In the genomic region with DNA sequence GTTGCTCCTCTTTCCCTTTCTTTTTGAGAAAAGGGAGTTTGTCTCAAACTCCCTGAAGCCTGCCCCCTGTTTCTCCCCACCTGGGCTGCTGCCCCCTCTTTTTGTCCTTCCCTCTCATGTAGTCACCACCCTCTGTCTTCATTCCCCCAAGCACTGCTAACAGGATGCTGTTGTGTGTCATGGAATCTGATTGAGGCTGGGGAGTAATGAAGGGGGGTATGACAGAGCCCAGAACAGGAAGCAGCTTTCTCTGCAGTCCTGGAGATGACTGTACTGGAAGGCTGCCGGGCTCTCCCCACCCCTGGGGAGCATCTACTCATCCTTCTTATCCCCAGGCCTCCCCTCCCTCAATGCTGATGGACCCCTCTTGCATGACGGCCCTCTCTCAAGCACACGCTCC, we compare ENCODE assay signal across 14 cellular contexts.
DNase-seq lines count a peak whose midpoint lies in the region; ATAC-seq, FAIRE-seq and TF ChIP-seq lines count a peak whose summit lies in the region.
"Had no signal": no experiment of that assay in that cellular context is flagged by ENCODE, and none has a peak within 500 bp of the region (broad histone marks: within the 10 kb centered on the region; RNA-seq: fewer than 3 reads in every experiment).

No MANE protein-coding gene starts in this region.

- no peak for TF ChIP-seq EP300 in K562 (IDR thresholded peaks at IDR 0.05; ENCODE audit: low read length)

- in situ Hi-C loops in K562 (cut with MboI), result no loop called here

- TF ChIP-seq POLR2A in K562 (conservative IDR thresholded peaks at IDR 0.05), result no peak

- H2AFZ ChIP-seq in ACC112 (ENCODE audit: low read length, unreplicated experiment) (no peak overlapping the region), K562 (ENCODE audit: low read depth, low read length) (no peak overlapping the region)

- FAIRE-seq in K562 (lab: Jason Lieb, UNC), result no peak
- FAIRE-seq: small intestine had no signal

- H3K9me3 ChIP-seq in K562 (replicated peaks; ENCODE audit: control insufficient read depth, insufficient read depth, low read depth, low read length), result no peaks in the 10 kb centered on the region

- TF ChIP-seq RAD21 in K562 (CRISPR knock-in tag; conservative IDR thresholded peaks at IDR 0.05 in 1 of 2, IDR thresholded peaks at IDR 0.05 in 1 of 2), result no peak

- CTCF ChIA-PET in K562 (lab: Yijun Ruan, JAX; ENCODE audit: low intra/inter-chr PET ratio), result no interaction called here

- H3K9me3 Mint-ChIP-seq in HFFc6 (no peaks in the 10 kb centered on the region), immature natural killer cell (no peaks in the 10 kb centered on the region)
- H3K9me3 Mint-ChIP-seq: activated naive CD4-positive, alpha-beta T cell treated with anti-CD3 and anti-CD28 coated beads for 36 hours; CD8-positive, alpha-beta memory T cell had no signal

- ATAC-seq in K562, result peak; percentile 28; the same call in 1 of the 3 replicates
- ATAC-seq: Panc1 had no signal

- no peak overlapping the region for H3K4me2 ChIP-seq in K562 (ENCODE audit: insufficient read depth, low read length)

- H3K27ac Mint-ChIP-seq in HFFc6, result peak overlapping the region; percentile 98
- H3K27ac Mint-ChIP-seq in immature natural killer cell, result no peak overlapping the region
- H3K27ac Mint-ChIP-seq: activated naive CD4-positive, alpha-beta T cell treated with anti-CD3 and anti-CD28 coated beads for 36 hours had no signal

- H3K27me3 ChIP-seq in ACC112 (ENCODE audit: insufficient read depth, low read length) (no peaks in the 10 kb centered on the region), K562 (ENCODE audit: control insufficient read depth in 2 of 2, insufficient read depth in 2 of 2, low read length in 2 of 2) (peaks cover 5 to 25% of the 10 kb centered on the region in 2 experiments; a peak in 3 of 5 replicates), kidney epithelial cell (ENCODE audit: control insufficient read depth, insufficient read depth, low read length) (no peaks in the 10 kb centered on the region)

- H3K9ac ChIP-seq in K562 (ENCODE audit: insufficient read depth in 1 of 2, low read depth in 2 of 2, low read length in 2 of 2), result no peak overlapping the region

- H3K79me2 ChIP-seq in ACC112 (ENCODE audit: control insufficient read depth, insufficient read depth, low read length, unreplicated experiment) (no peaks in the 10 kb centered on the region), K562 (ENCODE audit: control insufficient read depth, insufficient read depth, low read length) (no peaks in the 10 kb centered on the region)

- WGBS in K562 (ENCODE audit: insufficient coverage, low coverage, missing lambda C conversion rate), result 0% methylated on average over 3 of the region's 3 CpGs

- H4K20me1 ChIP-seq in K562 (replicated peaks; ENCODE audit: control insufficient read depth, insufficient read depth, low read length), result no peaks in the 10 kb centered on the region

- H3K27ac ChIP-seq in ACC112 (ENCODE audit: low read depth, low read length), result peak overlapping the region; percentile 87
- H3K27ac ChIP-seq in K562 (ENCODE audit: extremely low read depth, low read depth, low read length), result no peak overlapping the region

- intact Hi-C loops in K562 (cut with micrococcal nuclease), result no loop called here

- peak overlapping the region; percentile 67 for H3K4me3 Mint-ChIP-seq in HFFc6
- no peak overlapping the region for H3K4me3 Mint-ChIP-seq in immature natural killer cell
- H3K4me3 Mint-ChIP-seq: activated naive CD4-positive, alpha-beta T cell treated with anti-CD3 and anti-CD28 coated beads for 36 hours; CD8-positive, alpha-beta memory T cell had no signal

- POLR2A ChIA-PET in K562 (lab: Yijun Ruan, JAX), result interaction anchor here (0.6 to 1.2 kb wide), 2 partner anchors 14 to 17 kb away, joined by 3 to 4 read pairs; no protein-coding TSS in a partner anchor

- H3K9me1 ChIP-seq in K562 (ENCODE audit: control insufficient read depth, insufficient read depth, low read length), result no peaks in the 10 kb centered on the region

- H3K4me1 ChIP-seq in ACC112 (ENCODE audit: control insufficient read depth, insufficient read depth, low read length, unreplicated experiment) (peaks cover 70% of the 10 kb centered on the region), K562 (replicated peaks in 1 of 2; ENCODE audit: control insufficient read depth in 2 of 2, insufficient read depth in 2 of 2, low read length in 2 of 2) (no peaks in the 10 kb centered on the region)

- DNase-seq in HFFc6 (peak; percentile 82), K562 (ENCODE audit: extremely low read depth in 1 of 4, low spot score in 3 of 4) (no peak), kidney epithelial cell (ENCODE audit: low read depth) (peak; percentile 74), T-helper 1 cell (no peak), GM20000 (ENCODE audit: low spot score) (no peak), immature natural killer cell (no peak)
- no peak for DNase-seq in activated CD4-positive, CD25-positive, alpha-beta regulatory T cell (lab: John Stamatoyannopoulos, UW)
- DNase-seq: activated naive CD4-positive, alpha-beta T cell treated with anti-CD3 and anti-CD28 coated beads for 36 hours; CD8-positive, alpha-beta memory T cell; NCI-H1092 treated with DMSO at 0.1 percent for 48 hours; small intestine had no signal

- H3K4me3 ChIP-seq in ACC112 (ENCODE audit: low read depth, low read length), result peak overlapping the region; percentile 12; the same call in 1 of the 2 replicates
- no peak overlapping the region for H3K4me3 ChIP-seq in K562
- H3K4me3 ChIP-seq in kidney epithelial cell (ENCODE audit: low read depth, low read length), result no peak overlapping the region
- H3K4me3 ChIP-seq: lung had no signal

- BruUV-seq in K562 (replicated peaks; lab: Mats Ljungman, UMichigan), result no TSS peak

- H3K36me3 ChIP-seq in ACC112 (ENCODE audit: insufficient read depth, low read length), result no peaks in the 10 kb centered on the region
- H3K36me3 ChIP-seq in K562 (ENCODE audit: control insufficient read depth, insufficient read depth, low read length), result no peaks in the 10 kb centered on the region
- H3K36me3 ChIP-seq in kidney epithelial cell (ENCODE audit: control insufficient read depth, insufficient read depth, low read length), result no peaks in the 10 kb centered on the region

- H3K27me3 Mint-ChIP-seq in HFFc6 (ENCODE audit: insufficient read depth) (no peaks in the 10 kb centered on the region), immature natural killer cell (ENCODE audit: low read depth in 3 of 3) (peaks cover 0 to 19% (median 2%) of the 10 kb centered on the region in 3 donors)

- H3K4me1 Mint-ChIP-seq in HFFc6 (ENCODE audit: low read depth) (peaks cover 83% of the 10 kb centered on the region), immature natural killer cell (no peaks in the 10 kb centered on the region)
- H3K4me1 Mint-ChIP-seq: CD8-positive, alpha-beta memory T cell had no signal

- H3K36me3 Mint-ChIP-seq in HFFc6 (ENCODE audit: low read depth), result no peaks in the 10 kb centered on the region
- no peaks in the 10 kb centered on the region for H3K36me3 Mint-ChIP-seq in immature natural killer cell
- H3K36me3 Mint-ChIP-seq: CD8-positive, alpha-beta memory T cell had no signal

- TF ChIP-seq CTCF in HFFc6 (IDR thresholded peaks at IDR 0.05) (no peak), K562 (IDR thresholded peaks at IDR 0.05 in 2 of 3, conservative IDR thresholded peaks at IDR 0.05 in 1 of 3; ENCODE audit: insufficient read depth in 2 of 3, low read depth in 1 of 3, low read length in 3 of 3) (no peak), kidney epithelial cell (IDR thresholded peaks at IDR 0.05; ENCODE audit: insufficient read depth, low read length, poor library complexity, severe bottlenecking) (no peak), GM20000 (IDR thresholded peaks at IDR 0.05; ENCODE audit: extremely low read depth, missing control alignments) (no peak)

TF ChIP-seq in K562, 482 proteins besides CTCF, POLR2A, EP300 and RAD21:
- TF ChIP-seq KAT2B (IDR thresholded peaks at IDR 0.05; ENCODE audit: low read depth, low read length) (no peak), NR2C2 (CRISPR knock-in tag; IDR thresholded peaks at IDR 0.05) (no peak), NR2C2 (tag; IDR thresholded peaks at IDR 0.05) (no peak), L3MBTL2 (IDR thresholded peaks at IDR 0.05) (no peak), DACH1 (IDR thresholded peaks at IDR 0.05; ENCODE audit: partially characterized antibody) (no peak), HIVEP1 (CRISPR knock-in tag; IDR thresholded peaks at IDR 0.05) (no peak), CBX3 (IDR thresholded peaks at IDR 0.05; ENCODE audit: borderline replicate concordance in 1 of 2, low read length in 2 of 2) (no peak), ZKSCAN3 (CRISPR knock-in tag; IDR thresholded peaks at IDR 0.05) (no peak), RUNX1 (IDR thresholded peaks at IDR 0.05; ENCODE audit: low read depth) (no peak), CTBP1 (IDR thresholded peaks at IDR 0.05; ENCODE audit: borderline replicate concordance) (no peak), ZNF57 (CRISPR knock-in tag; IDR thresholded peaks at IDR 0.05) (no peak), ZBTB1 (CRISPR knock-in tag; IDR thresholded peaks at IDR 0.05; ENCODE audit: borderline replicate concordance, low read depth) (no peak), NR2F6 (CRISPR knock-in tag; IDR thresholded peaks at IDR 0.05) (no peak)
- TF ChIP-seq, protein P1, sequence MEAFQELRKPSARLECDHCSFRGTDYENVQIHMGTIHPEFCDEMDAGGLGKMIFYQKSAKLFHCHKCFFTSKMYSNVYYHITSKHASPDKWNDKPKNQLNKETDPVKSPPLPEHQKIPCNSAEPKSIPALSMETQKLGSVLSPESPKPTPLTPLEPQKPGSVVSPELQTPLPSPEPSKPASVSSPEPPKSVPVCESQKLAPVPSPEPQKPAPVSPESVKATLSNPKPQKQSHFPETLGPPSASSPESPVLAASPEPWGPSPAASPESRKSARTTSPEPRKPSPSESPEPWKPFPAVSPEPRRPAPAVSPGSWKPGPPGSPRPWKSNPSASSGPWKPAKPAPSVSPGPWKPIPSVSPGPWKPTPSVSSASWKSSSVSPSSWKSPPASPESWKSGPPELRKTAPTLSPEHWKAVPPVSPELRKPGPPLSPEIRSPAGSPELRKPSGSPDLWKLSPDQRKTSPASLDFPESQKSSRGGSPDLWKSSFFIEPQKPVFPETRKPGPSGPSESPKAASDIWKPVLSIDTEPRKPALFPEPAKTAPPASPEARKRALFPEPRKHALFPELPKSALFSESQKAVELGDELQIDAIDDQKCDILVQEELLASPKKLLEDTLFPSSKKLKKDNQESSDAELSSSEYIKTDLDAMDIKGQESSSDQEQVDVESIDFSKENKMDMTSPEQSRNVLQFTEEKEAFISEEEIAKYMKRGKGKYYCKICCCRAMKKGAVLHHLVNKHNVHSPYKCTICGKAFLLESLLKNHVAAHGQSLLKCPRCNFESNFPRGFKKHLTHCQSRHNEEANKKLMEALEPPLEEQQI (IDR thresholded peaks at IDR 0.05), result no peak

Comparison
In these comparisons a context has a peak if more than half of its experiments do, and no peak if none do; other contexts are left out.
1. DNase-seq: peak in HFFc6 (single experiment) and kidney epithelial cell (single experiment); none in K562 (0 of 4), T-helper 1 cell (0 of 5), activated CD4-positive, CD25-positive, alpha-beta regulatory T cell (0 of 4), GM20000 (single experiment) and immature natural killer cell (0 of 3).